13 cellular contexts compared by ENCODE assay signal in the genomic region with DNA sequence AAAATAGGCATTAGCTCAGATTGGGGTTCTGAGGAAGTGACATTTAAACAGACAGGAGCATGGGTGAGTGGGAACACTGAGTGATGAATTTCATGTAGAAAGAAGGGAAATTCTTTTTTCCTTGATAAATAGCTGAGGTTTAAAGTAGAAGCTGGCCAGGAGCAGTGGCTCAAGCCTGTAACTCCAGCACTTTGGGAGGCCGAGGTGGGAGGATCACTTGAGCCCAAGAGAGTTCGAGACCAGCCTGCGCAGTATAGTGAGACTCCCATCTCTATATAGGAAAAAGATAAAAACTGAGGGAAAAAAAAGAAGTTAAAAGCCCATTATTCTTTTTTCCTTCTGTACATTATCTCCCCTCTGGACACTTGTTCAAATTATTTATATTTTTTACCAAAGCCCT. TPM values are rescaled to one million over a fixed set of nuclear protein-coding genes. Genes with fewer than 3 reads are reported as not detected.
A peak's percentile ranks its signal among the peaks of the same experiment; 100 is the strongest.
DNase-seq lines count a peak whose midpoint lies in the region; ATAC-seq, FAIRE-seq and TF ChIP-seq lines count a peak whose summit lies in the region.
"Had no signal": no experiment of that assay in that cellular context is flagged by ENCODE, and none has a peak within 500 bp of the region (broad histone marks: within the 10 kb centered on the region; RNA-seq: fewer than 3 reads in every experiment).

No MANE protein-coding gene starts in this region.

- POLR2A ChIA-PET in CD8-positive, alpha-beta memory T cell (lab: Charles Lee) = no interaction called here
- POLR2A ChIA-PET in K562 (lab: Yijun Ruan, JAX) = interaction anchor here (1.0 to 5.4 kb wide), 12 partner anchors 7 to 60 kb away, joined by 3 to 60 read pairs (median 6); a partner anchor contains a TSS

- H3K79me2 ChIP-seq in MM.1S (ENCODE audit: low read length) (peaks cover 95% of the 10 kb centered on the region), K562 (ENCODE audit: control insufficient read depth, insufficient read depth, low read length) (peaks cover 99% of the 10 kb centered on the region)

- in situ Hi-C loops in K562 (cut with MboI) = loop anchor here (5.0 kb wide), 1 partner anchor 52 kb away; no protein-coding TSS in a partner anchor

- no peaks in the 10 kb centered on the region for H3K9me3 ChIP-seq in CD8-positive, alpha-beta memory T cell (ENCODE audit: low read length)
- no peaks in the 10 kb centered on the region for H3K9me3 ChIP-seq in MM.1S (replicated peaks; ENCODE audit: insufficient read depth, low read length)
- no peaks in the 10 kb centered on the region for H3K9me3 ChIP-seq in K562 (replicated peaks; ENCODE audit: control insufficient read depth, insufficient read depth, low read depth, low read length)
- no peaks in the 10 kb centered on the region for H3K9me3 ChIP-seq in neutrophil
- H3K9me3 ChIP-seq: ovary, upper lobe of right lung had no signal

- H3K9ac ChIP-seq in MM.1S (ENCODE audit: low read length) = 0 out of 2 replicates have a peak overlapping the region, but pooled peaks have one; percentile 8
- peak overlapping the region in 1 of 2 experiments; percentile 49; a peak in 2 of 4 replicates for H3K9ac ChIP-seq in K562 (ENCODE audit: insufficient read depth in 1 of 2, low read depth in 2 of 2, low read length in 2 of 2)

- no peak overlapping the region for H3K4me3 ChIP-seq in CD8-positive, alpha-beta memory T cell (ENCODE audit: low read length)
- 0 out of 2 replicates have a peak overlapping the region, but pooled peaks have one; percentile 12 for H3K4me3 ChIP-seq in MM.1S (ENCODE audit: low read length)
- H3K4me3 ChIP-seq in K562 = no peak overlapping the region
- no peak overlapping the region for H3K4me3 ChIP-seq in neutrophil (ENCODE audit: low read depth in 1 of 2, low read length in 1 of 2)
- H3K4me3 ChIP-seq: ovary, upper lobe of right lung had no signal

- no peaks in the 10 kb centered on the region for H3K9me3 Mint-ChIP-seq in CD8-positive, alpha-beta memory T cell

- CTCF ChIA-PET in CD8-positive, alpha-beta memory T cell (lab: Charles Lee) = no interaction called here
- CTCF ChIA-PET in K562 (lab: Yijun Ruan, JAX; ENCODE audit: low intra/inter-chr PET ratio) = interaction anchor here (1.0 kb wide), 1 partner anchor 62 kb away, joined by 3 read pairs; no protein-coding TSS in a partner anchor

- H3K36me3 ChIP-seq in CD8-positive, alpha-beta memory T cell (ENCODE audit: insufficient read depth, low read length) = no peaks in the 10 kb centered on the region
- peaks cover 3% of the 10 kb centered on the region; the same call in 1 of the 2 replicates for H3K36me3 ChIP-seq in MM.1S (replicated peaks; ENCODE audit: insufficient read depth, low read length)
- peaks cover 84% of the 10 kb centered on the region for H3K36me3 ChIP-seq in K562 (ENCODE audit: control insufficient read depth, insufficient read depth, low read length)
- H3K36me3 ChIP-seq in neutrophil = no peaks in the 10 kb centered on the region
- H3K36me3 ChIP-seq: ovary had no signal

- H3K4me2 ChIP-seq in MM.1S (ENCODE audit: low read depth, low read length) (peak overlapping the region; percentile 82), K562 (ENCODE audit: insufficient read depth, low read length) (peak overlapping the region; percentile 80)

- no peak for DNase-seq in CD8-positive, alpha-beta memory T cell
- no peak for DNase-seq in MM.1S
- DNase-seq in K562 (ENCODE audit: extremely low read depth in 1 of 4, low spot score in 3 of 4) = no peak
- no peak for DNase-seq in DMS 273 (lab: John Stamatoyannopoulos, UW; ENCODE audit: unreplicated experiment)
- DNase-seq in NCI-H1417 treated with DMSO at 0.1 percent for 48 hours (lab: John Stamatoyannopoulos, UW) = no peak
- DNase-seq: anterior cingulate cortex, NCI-H524, ovary, upper lobe of right lung had no signal

- peaks cover 81% of the 10 kb centered on the region for H3F3A ChIP-seq in MM.1S (ENCODE audit: insufficient read depth, low read length)

- H3K9me2 ChIP-seq in MM.1S (replicated peaks; ENCODE audit: insufficient read depth, low read length) = no peaks in the 10 kb centered on the region

- TF ChIP-seq EP300 in K562 (IDR thresholded peaks at IDR 0.05; ENCODE audit: low read length) = no peak

- no peak for TF ChIP-seq RAD21 in K562 (CRISPR knock-in tag; conservative IDR thresholded peaks at IDR 0.05 in 1 of 2, IDR thresholded peaks at IDR 0.05 in 1 of 2)

- H3K4me1 Mint-ChIP-seq in CD8-positive, alpha-beta memory T cell = peaks cover 85 to 93% (median 92%) of the 10 kb centered on the region in 3 donors

- peaks cover 86% of the 10 kb centered on the region for H3K4me1 ChIP-seq in CD8-positive, alpha-beta memory T cell (ENCODE audit: insufficient read depth, low read length)
- H3K4me1 ChIP-seq in MM.1S (ENCODE audit: low read length) (peaks cover 57% of the 10 kb centered on the region), K562 (replicated peaks in 1 of 2; ENCODE audit: control insufficient read depth in 2 of 2, insufficient read depth in 2 of 2, low read length in 2 of 2) (peaks cover 51 to 64% of the 10 kb centered on the region in 2 experiments), neutrophil (ENCODE audit: control insufficient read depth in 1 of 2, insufficient read depth in 1 of 2, low read depth in 1 of 2, low read length in 1 of 2) (peaks cover 46 to 58% of the 10 kb centered on the region in 2 experiments)

- H3K4me3 Mint-ChIP-seq in CD8-positive, alpha-beta memory T cell = peak overlapping the region; percentile 92 to 96 (median 95)

- peak overlapping the region; percentile 85 for H3K27ac ChIP-seq in CD8-positive, alpha-beta memory T cell (ENCODE audit: low read depth, low read length)
- H3K27ac ChIP-seq in MM.1S (ENCODE audit: low read length) = peak overlapping the region; percentile 91; the same call in 1 of the 2 replicates
- H3K27ac ChIP-seq in K562 (ENCODE audit: extremely low read depth, low read depth, low read length) = peak overlapping the region; percentile 96
- H3K27ac ChIP-seq in neutrophil = peak overlapping the region; percentile 51
- H3K27ac ChIP-seq: ovary had no signal

- H3K9me1 ChIP-seq in K562 (ENCODE audit: control insufficient read depth, insufficient read depth, low read length) = peaks cover 4% of the 10 kb centered on the region

- no peak for TF ChIP-seq CTCF in MM.1S (IDR thresholded peaks at IDR 0.05; ENCODE audit: low read length)
- no peak for TF ChIP-seq CTCF in K562 (IDR thresholded peaks at IDR 0.05 in 2 of 3, conservative IDR thresholded peaks at IDR 0.05 in 1 of 3; ENCODE audit: insufficient read depth in 2 of 3, low read depth in 1 of 3, low read length in 3 of 3)
- no peak for TF ChIP-seq CTCF in neutrophil (IDR thresholded peaks at IDR 0.05)

- 44% methylated on average over 3 of the region's 3 CpGs for WGBS in K562 (ENCODE audit: insufficient coverage, low coverage, missing lambda C conversion rate)

- H3K36me3 Mint-ChIP-seq in CD8-positive, alpha-beta memory T cell = peaks cover 0 to 52% (median 12%) of the 10 kb centered on the region in 3 donors

- H2AFZ ChIP-seq in MM.1S (ENCODE audit: low read length) = no peak overlapping the region
- H2AFZ ChIP-seq in K562 (ENCODE audit: low read depth, low read length) = no peak overlapping the region

- BruUV-seq in K562 (replicated peaks; lab: Mats Ljungman, UMichigan) = no TSS peak

- TF ChIP-seq POLR2A in K562 (conservative IDR thresholded peaks at IDR 0.05) = no peak

- H4K20me1 ChIP-seq in MM.1S (ENCODE audit: insufficient read depth, low read length) (peaks cover 61% of the 10 kb centered on the region), K562 (replicated peaks; ENCODE audit: control insufficient read depth, insufficient read depth, low read length) (peaks cover 78% of the 10 kb centered on the region)

- H3K27ac Mint-ChIP-seq in CD8-positive, alpha-beta memory T cell = peak overlapping the region; percentile 89 to 100 (median 98)

- no peak for FAIRE-seq in K562 (lab: Jason Lieb, UNC)
- FAIRE-seq: TTC549 had no signal

- no peaks in the 10 kb centered on the region for H3K27me3 Mint-ChIP-seq in CD8-positive, alpha-beta memory T cell

- intact Hi-C loops in K562 (cut with micrococcal nuclease) = loop anchor here (1.0 to 5.0 kb wide), 2 partner anchors 7 to 53 kb away; no protein-coding TSS in a partner anchor

- ATAC-seq in K562 (no peak), HG02798 (IDR thresholded peaks at IDR 0.05; ENCODE audit: poor library complexity, unreplicated experiment) (no peak)
- ATAC-seq: upper lobe of right lung had no signal

- H3K27me3 ChIP-seq in CD8-positive, alpha-beta memory T cell (ENCODE audit: insufficient read depth, low read length, poor library complexity, severe bottlenecking) = no peaks in the 10 kb centered on the region
- H3K27me3 ChIP-seq in MM.1S (replicated peaks; ENCODE audit: insufficient read depth, low read length) = no peaks in the 10 kb centered on the region
- no peaks in the 10 kb centered on the region for H3K27me3 ChIP-seq in K562 (ENCODE audit: control insufficient read depth in 2 of 2, insufficient read depth in 2 of 2, low read length in 2 of 2)
- H3K27me3 ChIP-seq in neutrophil = no peaks in the 10 kb centered on the region
- H3K27me3 ChIP-seq: ovary, upper lobe of right lung had no signal

RNA-seq across cellular contexts. Expression of a gene that starts 9.1 kb away (rescaled TPM):
- 100 to 1,000 TPM; 562 to 566 TPM for total RNA-seq in CD8-positive, alpha-beta memory T cell
- polyA plus RNA-seq in CD8-positive, alpha-beta memory T cell = 261 TPM
- total RNA-seq in K562 (2011; cell fraction: chromatin; rRNA removed; ENCODE audit: low replicate concordance) = 85.6 and 109 TPM in 2 replicates
- 72.0 and 75.3 TPM in 2 replicates for total RNA-seq in K562 (2011; cell fraction: nucleolus; rRNA removed)
- total RNA-seq in K562 (2011; cell fraction: nucleoplasm; rRNA removed) = 72.8 and 78.1 TPM in 2 replicates
- total RNA-seq in K562 (2014; rRNA removed) (475 and 482 TPM in 2 replicates), K562 (2014; rRNA removed; fragmentation: Illumina TruSeq; extraction: Trizol) (350 and 367 TPM in 2 replicates), K562 (2015; rRNA removed; fragmentation: Illumina TruSeq; extraction: Trizol) (425 and 438 TPM in 2 replicates), K562 (2021) (436 and 489 TPM in 2 replicates)
- polyA plus RNA-seq in K562 (2011; rRNA removed) (331 and 341 TPM in 2 replicates), K562 (2014; fragmentation: Illumina TruSeq; extraction: Trizol) (450 and 461 TPM in 2 replicates), K562 (2014; fragmentation: Nextera tagmentation; extraction: Ambion mirVana) (100 to 1,000 TPM; 192 to 289 TPM), K562 (2014; rRNA removed) (390 and 416 TPM in 2 replicates)
- 281 and 294 TPM in 2 replicates for polyA plus RNA-seq in K562 (2011; cell fraction: cytosol; rRNA removed)
- 122 and 160 TPM in 2 replicates for polyA plus RNA-seq in K562 (2011; cell fraction: nucleus; rRNA removed)
- 322 and 499 TPM in 2 replicates for polyA plus RNA-seq in K562 (2012)
- 441 and 450 TPM in 2 replicates for polyA minus RNA-seq in K562 (2011; rRNA and poly(A)+ RNA removed)
- 190 and 194 TPM in 2 replicates for polyA minus RNA-seq in K562 (2011; cell fraction: cytosol; rRNA and poly(A)+ RNA removed)
- polyA minus RNA-seq in K562 (2011; cell fraction: nucleus; rRNA and poly(A)+ RNA removed) = 39.4 and 62.3 TPM in 2 replicates

RNA-seq across cellular contexts. Expression of a gene that starts 28.5 kb away (rescaled TPM):
- not detected for total RNA-seq in CD8-positive, alpha-beta memory T cell
- polyA plus RNA-seq in CD8-positive, alpha-beta memory T cell = not detected
- not detected in 2 replicates for total RNA-seq in K562 (2011; cell fraction: chromatin; rRNA removed; ENCODE audit: low replicate concordance)
- not detected in 2 replicates for total RNA-seq in K562 (2011; cell fraction: nucleolus; rRNA removed)
- total RNA-seq in K562 (2011; cell fraction: nucleoplasm; rRNA removed) = not detected in 2 replicates
- total RNA-seq in K562 (2014; rRNA removed) (not detected in 2 replicates), K562 (2014; rRNA removed; fragmentation: Illumina TruSeq; extraction: Trizol) (not detected in 2 replicates), K562 (2015; rRNA removed; fragmentation: Illumina TruSeq; extraction: Trizol) (not detected in 2 replicates), K562 (2021) (not detected in 2 replicates)
- polyA plus RNA-seq in K562 (2011; rRNA removed) (not detected in 2 replicates), K562 (2014; fragmentation: Illumina TruSeq; extraction: Trizol) (not detected in 2 replicates), K562 (2014; fragmentation: Nextera tagmentation; extraction: Ambion mirVana) (not detected), K562 (2014; rRNA removed) (0.94 TPM in 1 of 2 replicates, not detected in the other)
- polyA plus RNA-seq in K562 (2011; cell fraction: cytosol; rRNA removed) = 0.07 TPM in 1 of 2 replicates, not detected in the other
- polyA plus RNA-seq in K562 (2011; cell fraction: nucleus; rRNA removed) = not detected in 2 replicates
- polyA plus RNA-seq in K562 (2012) = 0.37 TPM in 1 of 2 replicates, not detected in the other
- not detected in 2 replicates for polyA minus RNA-seq in K562 (2011; rRNA and poly(A)+ RNA removed)
- polyA minus RNA-seq in K562 (2011; cell fraction: cytosol; rRNA and poly(A)+ RNA removed) = not detected in 2 replicates
- not detected in 2 replicates for polyA minus RNA-seq in K562 (2011; cell fraction: nucleus; rRNA and poly(A)+ RNA removed)
- total RNA-seq: ovary had no signal
- polyA plus RNA-seq: esophagus, ovary had no signal

RNA-seq across cellular contexts. Expression of a gene that starts 37.0 kb away (rescaled TPM):
- 1 to 10 TPM; 1.5 to 4.2 TPM for total RNA-seq in CD8-positive, alpha-beta memory T cell
- 7.9 TPM for polyA plus RNA-seq in CD8-positive, alpha-beta memory T cell
- total RNA-seq in K562 (2011; cell fraction: chromatin; rRNA removed; ENCODE audit: low replicate concordance) = 4.8 and 7.6 TPM in 2 replicates
- 4.8 and 5.1 TPM in 2 replicates for total RNA-seq in K562 (2011; cell fraction: nucleolus; rRNA removed)
- total RNA-seq in K562 (2011; cell fraction: nucleoplasm; rRNA removed) = 5.8 and 8.5 TPM in 2 replicates
- 2.7 and 3.2 TPM in 2 replicates for total RNA-seq in K562 (2014; rRNA removed)
- 4.1 and 4.3 TPM in 2 replicates for total RNA-seq in K562 (2014; rRNA removed; fragmentation: Illumina TruSeq; extraction: Trizol)
- 3.7 and 4.3 TPM in 2 replicates for total RNA-seq in K562 (2015; rRNA removed; fragmentation: Illumina TruSeq; extraction: Trizol)
- 1.9 and 3.5 TPM in 2 replicates for total RNA-seq in K562 (2021)
- polyA plus RNA-seq in K562 (2011; rRNA removed) = 5.5 and 5.9 TPM in 2 replicates
- 4.7 and 4.9 TPM in 2 replicates for polyA plus RNA-seq in K562 (2011; cell fraction: cytosol; rRNA removed)
- polyA plus RNA-seq in K562 (2011; cell fraction: nucleus; rRNA removed) = 2.3 and 3.1 TPM in 2 replicates
- polyA plus RNA-seq in K562 (2012) = 2.6 and 6.6 TPM in 2 replicates
- polyA plus RNA-seq in K562 (2014; fragmentation: Illumina TruSeq; extraction: Trizol) = 4.1 and 4.2 TPM in 2 replicates
- polyA plus RNA-seq in K562 (2014; fragmentation: Nextera tagmentation; extraction: Ambion mirVana) = 1 to 10 TPM; 6.1 to 6.5 TPM
- polyA plus RNA-seq in K562 (2014; rRNA removed) = 3.2 and 3.7 TPM in 2 replicates
- polyA minus RNA-seq in K562 (2011; rRNA and poly(A)+ RNA removed) = 1.4 and 1.7 TPM in 2 replicates
- polyA minus RNA-seq in K562 (2011; cell fraction: cytosol; rRNA and poly(A)+ RNA removed) = 1.3 and 1.7 TPM in 2 replicates
- polyA minus RNA-seq in K562 (2011; cell fraction: nucleus; rRNA and poly(A)+ RNA removed) = 1.3 and 2.7 TPM in 2 replicates
